Comparison of ENCODE assay signal across 2 cellular contexts in the genomic region with DNA sequence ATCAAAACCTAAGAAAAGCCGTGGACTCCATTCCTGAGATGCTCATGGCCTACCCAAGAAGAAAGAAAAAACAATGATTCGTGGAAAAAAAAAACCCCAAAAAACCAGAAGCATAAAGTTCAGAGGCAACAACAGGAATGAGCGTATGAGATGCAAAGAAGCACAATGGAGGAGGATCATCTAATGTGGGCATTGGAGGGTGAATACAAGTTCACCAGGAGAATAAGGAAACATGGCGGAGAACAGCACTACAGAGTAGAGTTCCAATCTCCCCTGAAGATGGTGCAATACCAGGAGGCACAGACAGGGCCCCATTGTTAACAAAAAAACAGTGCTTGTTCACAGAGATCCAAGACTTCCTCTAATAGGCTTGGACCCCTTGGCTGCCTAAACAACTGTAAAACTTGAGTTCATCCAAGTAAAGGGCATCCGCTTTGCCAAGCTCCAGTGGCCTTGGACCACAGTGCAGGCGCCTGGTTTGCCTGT.
TF ChIP-seq lines count a peak whose summit lies in the region.

No MANE protein-coding gene starts in this region.

TF ChIP-seq in HEK293, 187 proteins besides CTCF, POLR2A, EP300 and RAD21:
- TF ChIP-seq ZFP3 (tag by site-specific recombination; IDR thresholded peaks at IDR 0.05; ENCODE audit: low read depth), result peak; percentile 57; the same call in 1 of the 2 replicates
- TF ChIP-seq ZNF560 (tag by site-specific recombination; IDR thresholded peaks at IDR 0.05; ENCODE audit: borderline replicate concordance), result no peak
TF ChIP-seq in HEK293: peak in this region for 1.

TF ChIP-seq in H1, 55 proteins besides CTCF, POLR2A, EP300 and RAD21:
- TF ChIP-seq TEAD4 (IDR thresholded peaks at IDR 0.05; ENCODE audit: low read depth, low read length), result no peak
- no peak for TF ChIP-seq MAFK (IDR thresholded peaks at IDR 0.05; ENCODE audit: low read depth, low read length)
- TF ChIP-seq GABPA (IDR thresholded peaks at IDR 0.05; ENCODE audit: borderline replicate concordance, insufficient read depth, low read length), result no peak
- TF ChIP-seq SUZ12 (IDR thresholded peaks at IDR 0.05; ENCODE audit: low read length), result no peak
- no peak for TF ChIP-seq SRF (IDR thresholded peaks at IDR 0.05; ENCODE audit: low read depth, low read length)
- TF ChIP-seq SAP30 (IDR thresholded peaks at IDR 0.05; ENCODE audit: insufficient read depth, insufficient replicate concordance, low read length), result no peak
- TF ChIP-seq TCF12 (IDR thresholded peaks at IDR 0.05; ENCODE audit: low read depth, low read length), result no peak
- no peak for TF ChIP-seq SP4 (IDR thresholded peaks at IDR 0.05; ENCODE audit: low read length)
- TF ChIP-seq RXRA (IDR thresholded peaks at IDR 0.05; ENCODE audit: insufficient read depth, low read depth, low read length), result no peak
- TF ChIP-seq, protein P1, sequence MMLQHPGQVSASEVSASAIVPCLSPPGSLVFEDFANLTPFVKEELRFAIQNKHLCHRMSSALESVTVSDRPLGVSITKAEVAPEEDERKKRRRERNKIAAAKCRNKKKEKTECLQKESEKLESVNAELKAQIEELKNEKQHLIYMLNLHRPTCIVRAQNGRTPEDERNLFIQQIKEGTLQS (IDR thresholded peaks at IDR 0.05; ENCODE audit: insufficient read depth, low read depth, low read length), result no peak
- no peak for TF ChIP-seq CBX8 (IDR thresholded peaks at IDR 0.05; ENCODE audit: borderline replicate concordance, low read depth, low read length)
- TF ChIP-seq POLR2AphosphoS5 (IDR thresholded peaks at IDR 0.05; ENCODE audit: low read depth, low read length), result no peak
- TF ChIP-seq YY1 (IDR thresholded peaks at IDR 0.05; ENCODE audit: low read depth, low read length), result 0 out of 2 replicates have a peak, but pooled peaks have one; percentile 23
- no peak for TF ChIP-seq NRF1 (IDR thresholded peaks at IDR 0.05; ENCODE audit: low read depth, low read length)
- TF ChIP-seq ZNF274 (IDR thresholded peaks at IDR 0.05; ENCODE audit: borderline replicate concordance, extremely low read depth, low read length), result no peak
- no peak for TF ChIP-seq SIX5 (IDR thresholded peaks at IDR 0.05; ENCODE audit: low read depth, low read length)
- 0 out of 2 replicates have a peak, but pooled peaks have one; percentile 29 for TF ChIP-seq CEBPB (IDR thresholded peaks at IDR 0.05; ENCODE audit: low read depth, low read length)
- TF ChIP-seq, protein P2, sequence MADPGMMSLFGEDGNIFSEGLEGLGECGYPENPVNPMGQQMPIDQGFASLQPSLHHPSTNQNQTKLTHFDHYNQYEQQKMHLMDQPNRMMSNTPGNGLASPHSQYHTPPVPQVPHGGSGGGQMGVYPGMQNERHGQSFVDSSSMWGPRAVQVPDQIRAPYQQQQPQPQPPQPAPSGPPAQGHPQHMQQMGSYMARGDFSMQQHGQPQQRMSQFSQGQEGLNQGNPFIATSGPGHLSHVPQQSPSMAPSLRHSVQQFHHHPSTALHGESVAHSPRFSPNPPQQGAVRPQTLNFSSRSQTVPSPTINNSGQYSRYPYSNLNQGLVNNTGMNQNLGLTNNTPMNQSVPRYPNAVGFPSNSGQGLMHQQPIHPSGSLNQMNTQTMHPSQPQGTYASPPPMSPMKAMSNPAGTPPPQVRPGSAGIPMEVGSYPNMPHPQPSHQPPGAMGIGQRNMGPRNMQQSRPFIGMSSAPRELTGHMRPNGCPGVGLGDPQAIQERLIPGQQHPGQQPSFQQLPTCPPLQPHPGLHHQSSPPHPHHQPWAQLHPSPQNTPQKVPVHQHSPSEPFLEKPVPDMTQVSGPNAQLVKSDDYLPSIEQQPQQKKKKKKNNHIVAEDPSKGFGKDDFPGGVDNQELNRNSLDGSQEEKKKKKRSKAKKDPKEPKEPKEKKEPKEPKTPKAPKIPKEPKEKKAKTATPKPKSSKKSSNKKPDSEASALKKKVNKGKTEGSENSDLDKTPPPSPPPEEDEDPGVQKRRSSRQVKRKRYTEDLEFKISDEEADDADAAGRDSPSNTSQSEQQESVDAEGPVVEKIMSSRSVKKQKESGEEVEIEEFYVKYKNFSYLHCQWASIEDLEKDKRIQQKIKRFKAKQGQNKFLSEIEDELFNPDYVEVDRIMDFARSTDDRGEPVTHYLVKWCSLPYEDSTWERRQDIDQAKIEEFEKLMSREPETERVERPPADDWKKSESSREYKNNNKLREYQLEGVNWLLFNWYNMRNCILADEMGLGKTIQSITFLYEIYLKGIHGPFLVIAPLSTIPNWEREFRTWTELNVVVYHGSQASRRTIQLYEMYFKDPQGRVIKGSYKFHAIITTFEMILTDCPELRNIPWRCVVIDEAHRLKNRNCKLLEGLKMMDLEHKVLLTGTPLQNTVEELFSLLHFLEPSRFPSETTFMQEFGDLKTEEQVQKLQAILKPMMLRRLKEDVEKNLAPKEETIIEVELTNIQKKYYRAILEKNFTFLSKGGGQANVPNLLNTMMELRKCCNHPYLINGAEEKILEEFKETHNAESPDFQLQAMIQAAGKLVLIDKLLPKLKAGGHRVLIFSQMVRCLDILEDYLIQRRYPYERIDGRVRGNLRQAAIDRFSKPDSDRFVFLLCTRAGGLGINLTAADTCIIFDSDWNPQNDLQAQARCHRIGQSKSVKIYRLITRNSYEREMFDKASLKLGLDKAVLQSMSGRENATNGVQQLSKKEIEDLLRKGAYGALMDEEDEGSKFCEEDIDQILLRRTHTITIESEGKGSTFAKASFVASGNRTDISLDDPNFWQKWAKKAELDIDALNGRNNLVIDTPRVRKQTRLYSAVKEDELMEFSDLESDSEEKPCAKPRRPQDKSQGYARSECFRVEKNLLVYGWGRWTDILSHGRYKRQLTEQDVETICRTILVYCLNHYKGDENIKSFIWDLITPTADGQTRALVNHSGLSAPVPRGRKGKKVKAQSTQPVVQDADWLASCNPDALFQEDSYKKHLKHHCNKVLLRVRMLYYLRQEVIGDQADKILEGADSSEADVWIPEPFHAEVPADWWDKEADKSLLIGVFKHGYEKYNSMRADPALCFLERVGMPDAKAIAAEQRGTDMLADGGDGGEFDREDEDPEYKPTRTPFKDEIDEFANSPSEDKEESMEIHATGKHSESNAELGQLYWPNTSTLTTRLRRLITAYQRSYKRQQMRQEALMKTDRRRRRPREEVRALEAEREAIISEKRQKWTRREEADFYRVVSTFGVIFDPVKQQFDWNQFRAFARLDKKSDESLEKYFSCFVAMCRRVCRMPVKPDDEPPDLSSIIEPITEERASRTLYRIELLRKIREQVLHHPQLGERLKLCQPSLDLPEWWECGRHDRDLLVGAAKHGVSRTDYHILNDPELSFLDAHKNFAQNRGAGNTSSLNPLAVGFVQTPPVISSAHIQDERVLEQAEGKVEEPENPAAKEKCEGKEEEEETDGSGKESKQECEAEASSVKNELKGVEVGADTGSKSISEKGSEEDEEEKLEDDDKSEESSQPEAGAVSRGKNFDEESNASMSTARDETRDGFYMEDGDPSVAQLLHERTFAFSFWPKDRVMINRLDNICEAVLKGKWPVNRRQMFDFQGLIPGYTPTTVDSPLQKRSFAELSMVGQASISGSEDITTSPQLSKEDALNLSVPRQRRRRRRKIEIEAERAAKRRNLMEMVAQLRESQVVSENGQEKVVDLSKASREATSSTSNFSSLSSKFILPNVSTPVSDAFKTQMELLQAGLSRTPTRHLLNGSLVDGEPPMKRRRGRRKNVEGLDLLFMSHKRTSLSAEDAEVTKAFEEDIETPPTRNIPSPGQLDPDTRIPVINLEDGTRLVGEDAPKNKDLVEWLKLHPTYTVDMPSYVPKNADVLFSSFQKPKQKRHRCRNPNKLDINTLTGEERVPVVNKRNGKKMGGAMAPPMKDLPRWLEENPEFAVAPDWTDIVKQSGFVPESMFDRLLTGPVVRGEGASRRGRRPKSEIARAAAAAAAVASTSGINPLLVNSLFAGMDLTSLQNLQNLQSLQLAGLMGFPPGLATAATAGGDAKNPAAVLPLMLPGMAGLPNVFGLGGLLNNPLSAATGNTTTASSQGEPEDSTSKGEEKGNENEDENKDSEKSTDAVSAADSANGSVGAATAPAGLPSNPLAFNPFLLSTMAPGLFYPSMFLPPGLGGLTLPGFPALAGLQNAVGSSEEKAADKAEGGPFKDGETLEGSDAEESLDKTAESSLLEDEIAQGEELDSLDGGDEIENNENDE (IDR thresholded peaks at IDR 0.05; ENCODE audit: insufficient replicate concordance, low read length), result no peak
TF ChIP-seq in H1: peak in this region for 2.
